ENCODE assay signal across 9 cellular contexts in the genomic region with DNA sequence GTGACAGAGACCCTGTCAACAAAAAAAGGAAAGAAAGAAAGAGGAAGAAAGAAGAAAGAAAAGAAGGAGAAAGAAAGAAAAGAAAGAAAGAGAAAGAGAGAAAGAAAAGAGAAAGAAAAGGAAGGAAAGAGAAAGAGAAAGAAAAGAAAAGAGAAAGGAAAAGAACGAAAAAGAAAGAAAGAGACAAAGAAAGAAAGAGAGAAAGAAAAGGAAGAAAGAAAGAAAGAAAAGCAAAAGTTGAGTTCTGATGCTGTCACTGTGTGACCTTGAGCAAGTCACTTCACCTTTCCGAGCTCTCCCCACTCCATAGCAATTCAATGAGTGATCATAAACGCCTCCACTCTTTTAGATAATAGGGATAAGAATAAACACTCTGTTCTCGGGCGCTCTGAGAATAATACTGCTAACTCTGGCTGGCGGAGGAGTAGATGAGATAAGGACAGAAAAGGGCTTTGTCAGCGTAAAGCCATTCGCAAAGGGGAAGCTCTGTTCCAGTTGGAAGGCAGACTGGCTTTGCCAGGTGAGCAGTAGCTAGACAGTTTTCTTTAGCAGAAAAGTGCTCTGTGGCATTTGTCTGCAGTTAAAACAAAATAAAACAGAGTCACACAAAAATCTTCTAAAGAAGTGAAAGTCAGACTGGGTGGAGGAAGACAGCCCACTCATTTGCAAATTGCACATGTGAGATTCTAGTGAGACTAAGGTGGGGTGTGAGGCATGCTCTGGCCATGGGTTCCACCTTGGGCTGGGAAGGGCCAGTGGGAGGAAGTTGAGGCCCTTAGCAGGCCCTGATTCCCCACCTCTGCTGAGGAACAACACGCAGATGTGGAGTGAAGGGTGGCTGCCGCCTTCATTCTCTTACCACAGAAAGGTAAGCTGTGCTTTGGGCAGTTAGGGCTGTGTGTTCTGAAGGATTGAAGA. TPM values are rescaled to one million over a fixed set of nuclear protein-coding genes. Genes with fewer than 3 reads are reported as not detected.
DNase-seq lines count a peak whose midpoint lies in the region; ATAC-seq and TF ChIP-seq lines count a peak whose summit lies in the region.
"Had no signal": no experiment of that assay in that cellular context is flagged by ENCODE, and none has a peak within 500 bp of the region (broad histone marks: within the 10 kb centered on the region; RNA-seq: fewer than 3 reads in every experiment).

No MANE protein-coding gene starts in this region.

- H3K36me3 Mint-ChIP-seq in activated T-helper 2 cell treated with anti-CD3 and anti-CD28 coated beads, Interferon-gamma antibody, Interleukin-2, Interleukin-4, amounts not matched to agents 10 μg/mL and 5 μg/mL and 100 μg/mL, durations not matched to agents 14 hours and 24 hours and 36 hours (ENCODE audit: low read depth): no peaks in the 10 kb centered on the region

- H3K4me1 Mint-ChIP-seq in activated T-helper 2 cell treated with anti-CD3 and anti-CD28 coated beads, Interferon-gamma antibody, Interleukin-2, Interleukin-4, amounts not matched to agents 10 μg/mL and 5 μg/mL and 100 μg/mL, durations not matched to agents 14 hours and 24 hours and 36 hours (ENCODE audit: low read depth): peaks cover 13% of the 10 kb centered on the region

- H3K4me3 ChIP-seq in right lobe of liver: no peak overlapping the region

- peak overlapping the region; percentile 35 for H3K27ac Mint-ChIP-seq in activated T-helper 2 cell treated with anti-CD3 and anti-CD28 coated beads, Interferon-gamma antibody, Interleukin-2, Interleukin-4, amounts not matched to agents 10 μg/mL and 5 μg/mL and 100 μg/mL, durations not matched to agents 14 hours and 24 hours and 36 hours

- peak overlapping the region; percentile 65 for H3K4me3 Mint-ChIP-seq in activated T-helper 2 cell treated with anti-CD3 and anti-CD28 coated beads, Interferon-gamma antibody, Interleukin-2, Interleukin-4, amounts not matched to agents 10 μg/mL and 5 μg/mL and 100 μg/mL, durations not matched to agents 14 hours and 24 hours and 36 hours (ENCODE audit: low read depth)

- TF ChIP-seq POLR2A in right lobe of liver (IDR thresholded peaks at IDR 0.05): no peak

- H3K9me3 Mint-ChIP-seq in activated T-helper 2 cell treated with anti-CD3 and anti-CD28 coated beads, Interferon-gamma antibody, Interleukin-2, Interleukin-4, amounts not matched to agents 10 μg/mL and 5 μg/mL and 100 μg/mL, durations not matched to agents 14 hours and 24 hours and 36 hours: no peaks in the 10 kb centered on the region

- no peaks in the 10 kb centered on the region for H3K27me3 ChIP-seq in right lobe of liver

- DNase-seq in GM13976 (ENCODE audit: low spot score) (peak; percentile 55), right lobe of liver (no peak), cerebellum (ENCODE audit: low spot score) (no peak), cortex of kidney (lab: John Stamatoyannopoulos, UW) (no peak), occipital lobe (lab: John Stamatoyannopoulos, UW) (no peak)
- no peak for DNase-seq in activated T-helper 2 cell treated with anti-CD3 and anti-CD28 coated beads, Interferon-gamma antibody, Interleukin-2, Interleukin-4, amounts not matched to agents 10 μg/mL and 5 μg/mL and 100 μg/mL, durations not matched to agents 14 hours and 24 hours and 36 hours (ENCODE audit: low spot score)

- intact Hi-C loops in activated T-helper 2 cell treated with anti-CD3 and anti-CD28 coated beads, Interferon-gamma antibody, Interleukin-2, Interleukin-4, amounts not matched to agents 10 μg/mL and 5 μg/mL and 100 μg/mL, durations not matched to agents 14 hours and 24 hours and 36 hours (cut with micrococcal nuclease): no loop called here
- intact Hi-C loops in right lobe of liver (cut with DNase I): no loop called here

- ATAC-seq in HG03432 (IDR thresholded peaks at IDR 0.05; ENCODE audit: unreplicated experiment) (peak; percentile 57), right lobe of liver (peak; percentile 64 to 84 (median 76)), HG03469 (IDR thresholded peaks at IDR 0.05; ENCODE audit: unreplicated experiment) (no peak)

- no peak for TF ChIP-seq CTCF in GM13976 (IDR thresholded peaks at IDR 0.05; ENCODE audit: borderline replicate concordance, control extremely low read depth, extremely low read depth, insufficient read depth, missing control alignments)
- TF ChIP-seq CTCF in right lobe of liver (IDR thresholded peaks at IDR 0.05): no peak

- H3K4me1 ChIP-seq in right lobe of liver: no peaks in the 10 kb centered on the region

- in situ Hi-C loops in GM13976 (cut with MboI; ENCODE audit: low sequenced_read_pairs, unreplicated experiment): no loop called here

- no peaks in the 10 kb centered on the region for H3K9me3 ChIP-seq in right lobe of liver

- no peaks in the 10 kb centered on the region for H3K36me3 ChIP-seq in right lobe of liver

- H3K27ac ChIP-seq in right lobe of liver: no peak overlapping the region
- H3K27ac ChIP-seq: HL-60 had no signal

- H3K27me3 Mint-ChIP-seq in activated T-helper 2 cell treated with anti-CD3 and anti-CD28 coated beads, Interferon-gamma antibody, Interleukin-2, Interleukin-4, amounts not matched to agents 10 μg/mL and 5 μg/mL and 100 μg/mL, durations not matched to agents 14 hours and 24 hours and 36 hours (ENCODE audit: low read depth): no peaks in the 10 kb centered on the region

- 22% methylated on average over 9 of the region's 10 CpGs for WGBS in right lobe of liver (ENCODE audit: insufficient coverage, low coverage, low lambda C conversion rate, missing lambda C conversion rate)

RNA-seq across cellular contexts. Expression of gene FLNB, which starts 9.6 kb away (rescaled TPM):
- 34.8 and 35.6 TPM in 2 replicates for total RNA-seq in activated T-helper 2 cell treated with anti-CD3 and anti-CD28 coated beads, Interferon-gamma antibody, Interleukin-2, Interleukin-4, amounts not matched to agents 10 μg/mL and 5 μg/mL and 100 μg/mL, durations not matched to agents 14 hours and 24 hours and 36 hours
- total RNA-seq in right lobe of liver: 100 to 1,000 TPM in 2 of 6 experiments, 10 to 100 TPM in 4; 48.4 to 109 (median 97.8) TPM
- total RNA-seq in cerebellum: 57.6 TPM
- 27.6 TPM for total RNA-seq in occipital lobe
